9 cellular contexts compared by ENCODE assay signal in genomic region chr4:1410491-1411325, GRCh38. TPM values are rescaled to one million over a fixed set of nuclear protein-coding genes. Genes with fewer than 3 reads are reported as not detected.
DNase-seq lines count a peak whose midpoint lies in the region; ATAC-seq and TF ChIP-seq lines count a peak whose summit lies in the region.
"Had no signal": no experiment of that assay in that cellular context is flagged by ENCODE, and none has a peak within 500 bp of the region (broad histone marks: within the 10 kb centered on the region; RNA-seq: fewer than 3 reads in every experiment).

No MANE protein-coding gene starts in this region.

- DNase-seq in AG20443 (ENCODE audit: low spot score) (peak; percentile 84), KBM-7 (peak; percentile 70), left ventricle myocardium inferior (peak; percentile 35), NCI-H510A (lab: John Stamatoyannopoulos, UW) (no peak), omental fat pad (ENCODE audit: low spot score) (no peak)
- DNase-seq in activated T-cell treated with anti-CD3 and anti-CD28 coated beads, Interleukin-2, amount 50 U/mL, for 48 hours = peak; percentile 66 to 73
- DNase-seq in stimulated activated CD4-positive, alpha-beta T cell treated with anti-CD3 and anti-CD28 coated beads, Interleukin-1b, Interleukin-23, amount 100 ng/mL, for 48 hours = peak; percentile 34

- H3K27me3 ChIP-seq in left ventricle myocardium inferior (ENCODE audit: low read depth) = peaks cover 97% of the 10 kb centered on the region

- intact Hi-C loops in left ventricle myocardium inferior (cut with micrococcal nuclease) = no loop called here

- no peak for TF ChIP-seq CTCF in left ventricle myocardium inferior (IDR thresholded peaks at IDR 0.05; ENCODE audit: borderline replicate concordance)
- no peak for TF ChIP-seq CTCF in omental fat pad (IDR thresholded peaks at IDR 0.05)

- H3K27ac ChIP-seq in left ventricle myocardium inferior (replicated peaks) = no peak overlapping the region

- H3K9me3 ChIP-seq in left ventricle myocardium inferior (replicated peaks) = no peaks in the 10 kb centered on the region

- in situ Hi-C loops in KBM-7 (cut with MboI; ENCODE audit: low pct_unique_long_range_greater_than_20kb, low sequenced_read_pairs) = no loop called here

- no peaks in the 10 kb centered on the region for H3K36me3 ChIP-seq in left ventricle myocardium inferior

- no peak overlapping the region for H3K4me3 ChIP-seq in left ventricle myocardium inferior

- peaks cover 19% of the 10 kb centered on the region for H3K4me1 ChIP-seq in left ventricle myocardium inferior

- ATAC-seq in omental fat pad (ENCODE audit: low FRiP score) (no peak), GM21717 (IDR thresholded peaks at IDR 0.05; ENCODE audit: unreplicated experiment) (no peak)

RNA-seq across cellular contexts. Expression of gene NKX1-1, which starts 4.5 kb away (rescaled TPM):
- total RNA-seq in left ventricle myocardium inferior (not detected), omental fat pad (not detected)
- total RNA-seq: mononuclear cell had no signal

Comparison
In these comparisons a context has a peak if more than half of its experiments do, and no peak if none do; other contexts are left out.
1. DNase-seq: peak in AG20443 (single experiment), KBM-7 (single experiment), activated T-cell treated with anti-CD3 and anti-CD28 coated beads, Interleukin-2, amount 50 U/mL, for 48 hours (2 of 2), left ventricle myocardium inferior (single experiment) and stimulated activated CD4-positive, alpha-beta T cell treated with anti-CD3 and anti-CD28 coated beads, Interleukin-1b, Interleukin-23, amount 100 ng/mL, for 48 hours (single experiment); none in NCI-H510A (single experiment) and omental fat pad (single experiment).